9 cellular contexts compared by ENCODE assay signal in genomic region chr1:231040800-231041704, GRCh38. TPM values are rescaled to one million over a fixed set of nuclear protein-coding genes. Genes with fewer than 3 reads are reported as not detected.
A peak's percentile ranks its signal among the peaks of the same experiment; 100 is the strongest.
DNase-seq lines count a peak whose midpoint lies in the region; ATAC-seq and TF ChIP-seq lines count a peak whose summit lies in the region.
"Had no signal": no experiment of that assay in that cellular context is flagged by ENCODE, and none has a peak within 500 bp of the region (broad histone marks: within the 10 kb centered on the region; RNA-seq: fewer than 3 reads in every experiment).

No MANE protein-coding gene starts in this region.

- no peak for TF ChIP-seq RAD21 in IMR-90 (IDR thresholded peaks at IDR 0.05; ENCODE audit: low read length)

- H4K8ac ChIP-seq in IMR-90 (ENCODE audit: low read depth in 2 of 2, low read length in 2 of 2), result peak overlapping the region in 1 of 2 experiments; percentile 2; a peak in 1 of 4 replicates

- H3K9ac ChIP-seq in IMR-90 (ENCODE audit: low read depth, low read length), result no peak overlapping the region
- H3K9ac ChIP-seq in skeletal muscle tissue (ENCODE audit: low read depth in 1 of 3, low read length in 3 of 3), result peak overlapping the region in 2 of 3 donors; percentile 23 to 45

- peak overlapping the region; percentile 75; the same call in 1 of the 2 replicates for H3K4me2 ChIP-seq in IMR-90 (ENCODE audit: low read depth, low read length)

- H3K27ac ChIP-seq in IMR-90 (ENCODE audit: insufficient read depth, low read length) (no peak overlapping the region), right atrium auricular region (peak overlapping the region in 1 of 2 donors; percentile 62), skeletal muscle tissue (ENCODE audit: low read depth, low read length) (peak overlapping the region; percentile 30)
- H3K27ac ChIP-seq: neutrophil had no signal

- ATAC-seq in IMR-90 (ENCODE audit: low read depth), result no peak
- ATAC-seq in activated T-helper 17 cell treated with anti-CD3 and anti-CD28 coated beads, Interleukin-2, amount 50 U/mL, for 72 hours (replicated peaks), result no peak
- ATAC-seq in GM19397 (IDR thresholded peaks at IDR 0.05; ENCODE audit: unreplicated experiment), result no peak

- no peak overlapping the region for H2BK5ac ChIP-seq in IMR-90 (ENCODE audit: low read depth, low read length, poor library complexity, severe bottlenecking)

- no peak overlapping the region for H3K18ac ChIP-seq in IMR-90 (ENCODE audit: low read depth, low read length)

- CTCF ChIA-PET in IMR-90 (lab: Yijun Ruan, JAX), result no interaction called here

- H3K27me3 Mint-ChIP-seq in activated T-helper 17 cell treated with anti-CD3 and anti-CD28 coated beads, Interleukin-2, amount 50 U/mL, for 72 hours, result no peaks in the 10 kb centered on the region

- no peak overlapping the region for H3K14ac ChIP-seq in IMR-90 (replicated peaks; ENCODE audit: low read depth, low read length)

- intact Hi-C loops in IMR-90 (cut with micrococcal nuclease), result loop anchor here (5.0 kb wide), 1 partner anchor 174 kb away; the partner anchor contains the start of gene C1orf198

- no peak overlapping the region for H3K56ac ChIP-seq in IMR-90 (ENCODE audit: extremely low read depth, insufficient read depth, low read length)

- H3K4me1 Mint-ChIP-seq in activated T-helper 17 cell treated with anti-CD3 and anti-CD28 coated beads, Interleukin-2, amount 50 U/mL, for 72 hours, result peaks cover 18% of the 10 kb centered on the region

- no peak overlapping the region for H2BK120ac ChIP-seq in IMR-90 (ENCODE audit: low read depth, low read length)

- H3K27me3 ChIP-seq in IMR-90 (ENCODE audit: control insufficient read depth, insufficient read depth, low read length) (peaks cover 12% of the 10 kb centered on the region), right atrium auricular region (no peaks in the 10 kb centered on the region), skeletal muscle tissue (ENCODE audit: control insufficient read depth in 3 of 3, insufficient read depth in 3 of 3, low read length in 3 of 3) (peaks cover 0 to 20% (median 14%) of the 10 kb centered on the region in 3 donors)

- no peak overlapping the region for H2BK20ac ChIP-seq in IMR-90 (ENCODE audit: low read depth, low read length)

- peaks cover 7% of the 10 kb centered on the region; the same call in 1 of the 2 replicates for H3K4me1 ChIP-seq in IMR-90 (ENCODE audit: control insufficient read depth, insufficient read depth, low read length)
- peaks cover 0 to 22% of the 10 kb centered on the region in 2 donors for H3K4me1 ChIP-seq in right atrium auricular region
- peaks cover 8 to 11% (median 10%) of the 10 kb centered on the region in 3 donors for H3K4me1 ChIP-seq in skeletal muscle tissue (ENCODE audit: control insufficient read depth in 3 of 3, insufficient read depth in 3 of 3, low read length in 3 of 3)

- H2AFZ ChIP-seq in IMR-90 (replicated peaks; ENCODE audit: low read length, poor library complexity), result peak overlapping the region; percentile 93

- no peaks in the 10 kb centered on the region for H4K20me1 ChIP-seq in IMR-90 (ENCODE audit: insufficient read depth, low read length)

- H3K27ac Mint-ChIP-seq in activated T-helper 17 cell treated with anti-CD3 and anti-CD28 coated beads, Interleukin-2, amount 50 U/mL, for 72 hours, result peak overlapping the region; percentile 63

- H3K23ac ChIP-seq in IMR-90 (ENCODE audit: low read depth, low read length), result no peak overlapping the region

- no peak overlapping the region for H2AK5ac ChIP-seq in IMR-90 (ENCODE audit: low read depth, low read length)

- peaks cover 4% of the 10 kb centered on the region in 2 experiments; a peak in 2 of 4 replicates for H3K79me1 ChIP-seq in IMR-90 (ENCODE audit: low read depth in 1 of 2, low read length in 2 of 2)

- dilution Hi-C loops in IMR-90 (cut with HindIII; ENCODE audit: low sequenced_read_pairs, unreplicated experiment), result no loop called here

- no peak for TF ChIP-seq CTCF in IMR-90 (conservative IDR thresholded peaks at IDR 0.05; ENCODE audit: low read depth, low read length)
- TF ChIP-seq CTCF in right atrium auricular region (IDR thresholded peaks at IDR 0.05), result no peak

- H3K9me3 ChIP-seq in IMR-90 (ENCODE audit: control insufficient read depth, insufficient read depth, low read length) (peaks cover 9% of the 10 kb centered on the region), right atrium auricular region (peaks cover 0 to 5% of the 10 kb centered on the region in 2 donors), skeletal muscle tissue (ENCODE audit: control insufficient read depth in 3 of 3, low read length in 3 of 3) (peaks cover 0 to 8% (median 4%) of the 10 kb centered on the region in 3 donors)

- H4K91ac ChIP-seq in IMR-90 (ENCODE audit: insufficient read depth, low read depth, low read length), result no peak overlapping the region

- DNase-seq in IMR-90 (no peak), right atrium auricular region (ENCODE audit: low spot score) (no peak), NCI-H2029 (lab: John Stamatoyannopoulos, UW) (no peak)
- DNase-seq in stimulated activated CD4-positive, alpha-beta T cell treated with anti-CD3 and anti-CD28 coated beads, Interleukin-4, amount 100 ng/mL, for 4 hours, result no peak
- DNase-seq in activated naive CD4-positive, alpha-beta T cell treated with Interleukin-2 at 50 U/mL for 16 hours, result no peak

- H4K5ac ChIP-seq in IMR-90 (ENCODE audit: low read depth, low read length), result no peak overlapping the region

- no peaks in the 10 kb centered on the region for H3K36me3 ChIP-seq in IMR-90 (ENCODE audit: control insufficient read depth, insufficient read depth, low read length)
- H3K36me3 ChIP-seq in right atrium auricular region, result no peaks in the 10 kb centered on the region
- no peaks in the 10 kb centered on the region for H3K36me3 ChIP-seq in skeletal muscle tissue (ENCODE audit: control insufficient read depth in 3 of 3, insufficient read depth in 3 of 3, low read length in 3 of 3)
- H3K36me3 ChIP-seq: neutrophil had no signal

- H3K4ac ChIP-seq in IMR-90 (ENCODE audit: low read depth, low read length), result no peak overlapping the region

- H3K4me3 ChIP-seq in IMR-90 (ENCODE audit: insufficient read depth, low read depth, low read length) (no peak overlapping the region; the same call in 1 of the 2 replicates), right atrium auricular region (peak overlapping the region; percentile 70 to 75), skeletal muscle tissue (ENCODE audit: low read length in 3 of 3) (peak overlapping the region; percentile 56 to 60 (median 56))

- H2AK9ac ChIP-seq in IMR-90 (replicated peaks; ENCODE audit: low read depth, low read length, poor library complexity), result no peak overlapping the region

- H3K4me3 Mint-ChIP-seq in activated T-helper 17 cell treated with anti-CD3 and anti-CD28 coated beads, Interleukin-2, amount 50 U/mL, for 72 hours, result peak overlapping the region; percentile 62

- no TSS peak for BruUV-seq in IMR-90 (replicated peaks; lab: Mats Ljungman, UMichigan)

- H3K9me3 Mint-ChIP-seq in activated T-helper 17 cell treated with anti-CD3 and anti-CD28 coated beads, Interleukin-2, amount 50 U/mL, for 72 hours, result no peaks in the 10 kb centered on the region

- 7% methylated on average over 19 of the region's 37 CpGs; no CpG with 5 or more reads in 1 of the 2 experiments for WGBS in IMR-90 (ENCODE audit: extremely low coverage in 2 of 2, insufficient read length in 1 of 2), 2 experiments

- H3K9me1 ChIP-seq in IMR-90 (ENCODE audit: insufficient read depth, low read length), result no peaks in the 10 kb centered on the region

- TF ChIP-seq POLR2A in IMR-90 (IDR thresholded peaks at IDR 0.05; ENCODE audit: low read depth, low read length), result no peak

- POLR2A ChIA-PET in IMR-90 (lab: Charles Lee; ENCODE audit: unreplicated experiment), result interaction anchor here (1.1 kb wide), 1 partner anchor 12 kb away, joined by 3 read pairs; no protein-coding TSS in a partner anchor

- in situ Hi-C loops in IMR-90 (cut with MboI; ENCODE audit: low sequenced_read_pairs), result no loop called here

- H2BK15ac ChIP-seq in IMR-90 (ENCODE audit: low read depth, low read length), result no peak overlapping the region

- no peaks in the 10 kb centered on the region for H3K36me3 Mint-ChIP-seq in activated T-helper 17 cell treated with anti-CD3 and anti-CD28 coated beads, Interleukin-2, amount 50 U/mL, for 72 hours (ENCODE audit: low read depth)

TF ChIP-seq in IMR-90, 13 proteins besides CTCF, POLR2A, EP300 and RAD21 (continues in another document):
- TF ChIP-seq SMC3 (IDR thresholded peaks at IDR 0.05; ENCODE audit: low read depth, low read length) (no peak), MAZ (IDR thresholded peaks at IDR 0.05; ENCODE audit: borderline replicate concordance, low read depth, low read length) (no peak), MAFK (IDR thresholded peaks at IDR 0.05; ENCODE audit: low read depth, low read length) (no peak), NFE2L2 (IDR thresholded peaks at IDR 0.05; ENCODE audit: low read depth, low read length) (no peak), RCOR1 (IDR thresholded peaks at IDR 0.05; ENCODE audit: insufficient replicate concordance, low read length) (no peak), FOS (IDR thresholded peaks at IDR 0.05; ENCODE audit: low read depth, low read length) (no peak), MXI1 (IDR thresholded peaks at IDR 0.05; ENCODE audit: borderline replicate concordance, low read depth, low read length) (no peak), BHLHE40 (IDR thresholded peaks at IDR 0.05; ENCODE audit: low read depth, low read length) (no peak), CEBPB (IDR thresholded peaks at IDR 0.05; ENCODE audit: low read depth, low read length) (no peak), RFX5 (IDR thresholded peaks at IDR 0.05; ENCODE audit: low read depth, low read length) (no peak), ELK1 (IDR thresholded peaks at IDR 0.05; ENCODE audit: borderline replicate concordance, low read depth, low read length) (no peak)

RNA-seq across cellular contexts. Expression of gene FAM89A, which starts 1.0 kb away (rescaled TPM):
- total RNA-seq in IMR-90 (2012; rRNA removed) (6.8 and 7.5 TPM in 2 replicates), right atrium auricular region (10 to 100 TPM in 1 of 2 donors, 1 to 10 TPM in 1; 6.4 to 11.2 TPM), skeletal muscle tissue (14.1 TPM)
- 8.1 and 8.5 TPM in 2 replicates for polyA plus RNA-seq in IMR-90 (2012; rRNA removed)
- polyA plus RNA-seq in IMR-90 (2012; cell fraction: cytosol; rRNA removed), result 2.4 and 7.1 TPM in 2 replicates
- 2.6 and 3.9 TPM in 2 replicates for polyA plus RNA-seq in IMR-90 (2012; cell fraction: nucleus; rRNA removed; ENCODE audit: low replicate concordance)
- 10 to 100 TPM; 11.2 to 17.2 TPM for total RNA-seq in activated T-helper 17 cell treated with anti-CD3 and anti-CD28 coated beads, Interleukin-2, amount 50 U/mL, for 72 hours
